15 cellular contexts compared by ENCODE assay signal in the genomic region with DNA sequence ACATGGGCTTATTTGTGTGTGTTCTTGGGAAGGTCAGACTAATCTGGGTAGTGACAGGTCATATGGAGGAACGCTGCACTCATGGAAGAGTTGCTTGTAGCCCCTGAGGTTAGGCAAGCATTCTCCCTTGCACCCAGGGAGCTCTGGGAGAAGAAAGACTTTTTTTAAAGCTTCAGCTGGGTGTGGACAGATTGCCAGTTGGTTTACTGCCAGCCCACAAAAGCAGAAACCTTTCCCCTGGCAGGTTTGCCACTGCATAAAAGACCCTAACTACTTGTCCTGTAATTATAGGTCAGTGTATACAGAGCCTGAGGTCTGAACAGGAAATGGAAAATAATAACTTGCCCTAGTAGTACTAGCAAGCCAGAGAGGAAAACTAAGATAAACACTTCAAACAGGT. TPM values are rescaled to one million over a fixed set of nuclear protein-coding genes. Genes with fewer than 3 reads are reported as not detected.
DNase-seq lines count a peak whose midpoint lies in the region; ATAC-seq, FAIRE-seq and TF ChIP-seq lines count a peak whose summit lies in the region.
"Had no signal": no experiment of that assay in that cellular context is flagged by ENCODE, and none has a peak within 500 bp of the region (broad histone marks: within the 10 kb centered on the region; RNA-seq: fewer than 3 reads in every experiment).

No MANE protein-coding gene starts in this region.

- H3K27ac ChIP-seq in Peyer's patch, result no peak overlapping the region
- H3K27ac ChIP-seq: neutrophil had no signal

- no peak for TF ChIP-seq POLR2A in GM12891 (IDR thresholded peaks at IDR 0.05; ENCODE audit: low read depth, low read length)
- TF ChIP-seq POLR2A in Peyer's patch (IDR thresholded peaks at IDR 0.05), result no peak

- no peak for TF ChIP-seq CTCF in Peyer's patch (IDR thresholded peaks at IDR 0.05)

- FAIRE-seq in GM12891 (lab: Jason Lieb, UNC), result peak; percentile 13

- H3K4me1 Mint-ChIP-seq in naive thymus-derived CD8-positive, alpha-beta T cell, result peaks cover 14 to 20% (median 17%) of the 10 kb centered on the region in 4 donors

- POLR2A ChIA-PET in naive thymus-derived CD8-positive, alpha-beta T cell (lab: Charles Lee), result no interaction called here

- no peaks in the 10 kb centered on the region for H3K36me3 ChIP-seq in Peyer's patch
- H3K36me3 ChIP-seq: MG63, neutrophil had no signal

- no peaks in the 10 kb centered on the region for H3K9me3 ChIP-seq in Peyer's patch
- H3K9me3 ChIP-seq: MG63, neutrophil had no signal

- H3K27me3 ChIP-seq in Peyer's patch, result no peaks in the 10 kb centered on the region
- H3K27me3 ChIP-seq: MG63, neutrophil had no signal

- H3K36me3 Mint-ChIP-seq in naive thymus-derived CD8-positive, alpha-beta T cell, result no peaks in the 10 kb centered on the region

- H3K9me3 Mint-ChIP-seq in naive thymus-derived CD8-positive, alpha-beta T cell, result peaks cover 0 to 7% (median 0%) of the 10 kb centered on the region in 9 donors
- H3K9me3 Mint-ChIP-seq: CD4-positive, alpha-beta T cell; effector memory CD8-positive, alpha-beta T cell had no signal

- no peaks in the 10 kb centered on the region for H3K4me1 ChIP-seq in Peyer's patch

- H3K4me3 Mint-ChIP-seq in naive thymus-derived CD8-positive, alpha-beta T cell, result peak overlapping the region in 2 of 10 donors; percentile 26 to 28
- H3K4me3 Mint-ChIP-seq: CD4-positive, alpha-beta T cell; effector memory CD8-positive, alpha-beta T cell had no signal

- DNase-seq in GM12891 (ENCODE audit: insufficient read length, low spot score) (no peak), NCI-H748 treated with DMSO at 0.1 percent for 48 hours (lab: John Stamatoyannopoulos, UW) (peak; percentile 83), LoVo (ENCODE audit: low spot score) (no peak), iPS-NIHi7 (ENCODE audit: extremely low spot score) (no peak), Kasumi-1 (lab: John Stamatoyannopoulos, UW) (no peak), Peyer's patch (no peak)
- DNase-seq in naive thymus-derived CD8-positive, alpha-beta T cell, result no peak
- DNase-seq: CD4-positive, alpha-beta T cell; effector memory CD8-positive, alpha-beta T cell; MG63; stimulated activated CD4-positive, alpha-beta T cell treated with anti-CD3 and anti-CD28 coated beads, Interleukin-12 subunit alpha, Interleukin-12 subunit beta, amount 100 ng/mL, for 4 hours; T-helper 9 cell had no signal

- peak; percentile 47 for ATAC-seq in HG03108 (IDR thresholded peaks at IDR 0.05; ENCODE audit: unreplicated experiment)
- ATAC-seq in naive thymus-derived CD8-positive, alpha-beta T cell, result peak; percentile 40 to 41
- ATAC-seq: effector memory CD8-positive, alpha-beta T cell; Panc1 had no signal

- no peak overlapping the region for H3K4me3 ChIP-seq in Peyer's patch
- H3K4me3 ChIP-seq: MG63 had no signal

- no peaks in the 10 kb centered on the region for H3K27me3 Mint-ChIP-seq in naive thymus-derived CD8-positive, alpha-beta T cell
- H3K27me3 Mint-ChIP-seq: CD4-positive, alpha-beta T cell; effector memory CD8-positive, alpha-beta T cell had no signal

- peak overlapping the region; percentile 30 to 73 (median 50) for H3K27ac Mint-ChIP-seq in naive thymus-derived CD8-positive, alpha-beta T cell
- H3K27ac Mint-ChIP-seq: CD4-positive, alpha-beta T cell; effector memory CD8-positive, alpha-beta T cell had no signal

TF ChIP-seq in GM12891, 5 proteins besides CTCF, POLR2A, EP300 and RAD21:
- TF ChIP-seq POU2F2 (IDR thresholded peaks at IDR 0.05; ENCODE audit: low read depth, low read length) (no peak), POLR2AphosphoS5 (IDR thresholded peaks at IDR 0.05; ENCODE audit: low read depth, low read length) (no peak)
TF ChIP-seq in GM12891: peak in this region for 0.

RNA-seq across cellular contexts. Expression of gene NFKB1, which starts 7.4 kb away (rescaled TPM):
- 47.8 TPM for polyA plus RNA-seq in GM12891 (2012; ENCODE audit: low read depth, missing spikeins)
- 100 to 1,000 TPM in 1 of 2 experiments, 10 to 100 TPM in 1; 91.5 to 101 TPM for total RNA-seq in naive thymus-derived CD8-positive, alpha-beta T cell
- polyA plus RNA-seq in naive thymus-derived CD8-positive, alpha-beta T cell, result 10 to 100 TPM; 27.5 to 82.2 (median 32.4) TPM
- total RNA-seq in Peyer's patch, result 10 to 100 TPM; 20.7 to 58.6 (median 24.5) TPM
